ENCODE assay signal across 7 cellular contexts in genomic region chr14:69484444-69485113, GRCh38. TPM values are rescaled to one million over a fixed set of nuclear protein-coding genes. Genes with fewer than 3 reads are reported as not detected.
DNase-seq lines count a peak whose midpoint lies in the region; ATAC-seq, FAIRE-seq and TF ChIP-seq lines count a peak whose summit lies in the region.

Gene PLEKHD1, plus strand, starts transcription at chr14:69484728. Its CDS starts 238 bp downstream, at chr14:69484966.

- H3K4me3 ChIP-seq in HUES6 (ENCODE audit: low read depth, low read length) (peak within 1 kb of the TSS; percentile 56), astrocyte of the cerebellum (ENCODE audit: low read depth, low read length) (peak within 1 kb of the TSS; percentile 26), keratinocyte (ENCODE audit: control insufficient read depth in 2 of 3, extremely low read depth in 1 of 3, insufficient read depth in 2 of 3, low read depth in 1 of 3, low read length in 3 of 3) (peak within 1 kb of the TSS in 1 of 3 experiments; percentile 42)

- H3K4me1 Mint-ChIP-seq in stimulated activated naive CD8-positive, alpha-beta T cell treated with anti-CD3 and anti-CD28 coated beads, Interleukin-15, Interleukin-2, amounts not matched to agents 100 ng/mL and 50 ng/mL, for 24 hours (ENCODE audit: low read depth): peaks cover 3% of the 10 kb centered on the region

- H3K36me3 ChIP-seq in HUES6 (ENCODE audit: control insufficient read depth, insufficient read depth, low read length) (no peaks in the 10 kb centered on the region), keratinocyte (ENCODE audit: control insufficient read depth in 2 of 2, extremely low read depth in 1 of 2, insufficient read depth in 2 of 2, low read length in 2 of 2) (no peaks in the 10 kb centered on the region)

- dilution Hi-C loops in keratinocyte (cut with MboI; ENCODE audit: extremely low pct_ligation_motif_present, low sequenced_read_pairs): no loop called here

- H3K27me3 ChIP-seq in HUES6 (ENCODE audit: control insufficient read depth, insufficient read depth, low read length) (peaks cover 84% of the 10 kb centered on the region), keratinocyte (ENCODE audit: control insufficient read depth, extremely low read depth, insufficient read depth, low read length) (peaks cover 71% of the 10 kb centered on the region)

- DNase-seq in astrocyte of the cerebellum (ENCODE audit: low read depth) (no peak), keratinocyte (ENCODE audit: low read depth, low spot score) (no peak), AG20443 (ENCODE audit: low spot score) (no peak)

- H3K27me3 Mint-ChIP-seq in stimulated activated naive CD8-positive, alpha-beta T cell treated with anti-CD3 and anti-CD28 coated beads, Interleukin-15, Interleukin-2, amounts not matched to agents 100 ng/mL and 50 ng/mL, for 24 hours: peaks cover 46% of the 10 kb centered on the region

- H3K4me3 Mint-ChIP-seq in stimulated activated naive CD8-positive, alpha-beta T cell treated with anti-CD3 and anti-CD28 coated beads, Interleukin-15, Interleukin-2, amounts not matched to agents 100 ng/mL and 50 ng/mL, for 24 hours: peak within 1 kb of the TSS; percentile 55

- H3K27ac Mint-ChIP-seq in stimulated activated naive CD8-positive, alpha-beta T cell treated with anti-CD3 and anti-CD28 coated beads, Interleukin-15, Interleukin-2, amounts not matched to agents 100 ng/mL and 50 ng/mL, for 24 hours: no peak within 1 kb of the TSS

- in situ Hi-C loops in astrocyte of the cerebellum (cut with HindIII; ENCODE audit: low sequenced_read_pairs): no loop called here

- no peak for FAIRE-seq in keratinocyte (lab: Jason Lieb, UNC)

- H3K9me3 ChIP-seq in HUES6 (ENCODE audit: control insufficient read depth, insufficient read depth, low read depth, low read length): no peaks in the 10 kb centered on the region
- H3K9me3 ChIP-seq in keratinocyte (ENCODE audit: control insufficient read depth, low read depth, low read length): no peaks in the 10 kb centered on the region

- H3K4me1 ChIP-seq in HUES6 (ENCODE audit: control insufficient read depth, insufficient read depth, low read length) (peaks cover 6% of the 10 kb centered on the region; the same call in 1 of the 2 replicates), keratinocyte (ENCODE audit: control insufficient read depth, extremely low read depth, insufficient read depth, low read length) (no peaks in the 10 kb centered on the region)

- H3K79me2 ChIP-seq in keratinocyte (ENCODE audit: control insufficient read depth, insufficient read depth, low read length): no peaks in the 10 kb centered on the region

- H3K9ac ChIP-seq in HUES6 (ENCODE audit: low read length): no peak within 1 kb of the TSS
- H3K9ac ChIP-seq in keratinocyte (ENCODE audit: control insufficient read depth, extremely low read depth, insufficient read depth, low read length): no peak within 1 kb of the TSS

- H3K36me3 Mint-ChIP-seq in stimulated activated naive CD8-positive, alpha-beta T cell treated with anti-CD3 and anti-CD28 coated beads, Interleukin-15, Interleukin-2, amounts not matched to agents 100 ng/mL and 50 ng/mL, for 24 hours (ENCODE audit: low read depth): no peaks in the 10 kb centered on the region

- TF ChIP-seq CTCF in astrocyte of the cerebellum (IDR thresholded peaks at IDR 0.05; ENCODE audit: low read depth, low read length, missing control alignments) (no peak), keratinocyte (optimal IDR thresholded peaks at IDR 0.05 in 1 of 3, IDR thresholded peaks at IDR 0.05 in 1 of 3, conservative IDR thresholded peaks at IDR 0.05 in 1 of 3; ENCODE audit: extremely low read depth in 1 of 3, insufficient read depth in 2 of 3, low read length in 3 of 3) (no peak)

- H2AFZ ChIP-seq in keratinocyte (ENCODE audit: control insufficient read depth, low read length): no peak within 1 kb of the TSS

- no peaks in the 10 kb centered on the region for H3K9me1 ChIP-seq in keratinocyte (ENCODE audit: control insufficient read depth, extremely low read depth, insufficient read depth, low read length)

- H3K9me3 Mint-ChIP-seq in stimulated activated naive CD8-positive, alpha-beta T cell treated with anti-CD3 and anti-CD28 coated beads, Interleukin-15, Interleukin-2, amounts not matched to agents 100 ng/mL and 50 ng/mL, for 24 hours: no peaks in the 10 kb centered on the region

- H3K4me2 ChIP-seq in keratinocyte (ENCODE audit: control insufficient read depth, extremely low read depth, insufficient read depth, low read depth, low read length): peak within 1 kb of the TSS; percentile 56

- ATAC-seq in GM18907 (IDR thresholded peaks at IDR 0.05; ENCODE audit: unreplicated experiment): no peak
- ATAC-seq in GM18519 (IDR thresholded peaks at IDR 0.05; ENCODE audit: low FRiP score, unreplicated experiment): no peak

- H3K27ac ChIP-seq in HUES6 (ENCODE audit: low read depth, low read length) (no peak within 1 kb of the TSS), keratinocyte (ENCODE audit: control insufficient read depth, insufficient read depth, low read length) (no peak within 1 kb of the TSS)

- H4K20me1 ChIP-seq in keratinocyte (ENCODE audit: control insufficient read depth, extremely low read depth, insufficient read depth, low read length): peaks cover 2% of the 10 kb centered on the region

RNA-seq across cellular contexts. Expression of gene PLEKHD1, which starts in this region (rescaled TPM):
- 0.01 TPM in 2 of 3 replicates, not detected in the other for polyA plus RNA-seq in keratinocyte
- polyA plus RNA-seq in keratinocyte (2011; ENCODE audit: low read depth): 0.11 TPM
- polyA plus RNA-seq in keratinocyte (2011; cell fraction: cytosol; rRNA removed): not detected in 2 replicates
- 0.04 and 0.08 TPM in 2 replicates for polyA plus RNA-seq in keratinocyte (2011; cell fraction: nucleus; rRNA removed)
- polyA plus RNA-seq in keratinocyte (2012; ENCODE audit: low replicate concordance): 0.11 TPM in 1 of 2 replicates, not detected in the other
- 0.06 TPM in 1 of 3 replicates, not detected in the others for polyA minus RNA-seq in keratinocyte
- not detected for polyA minus RNA-seq in keratinocyte (2011; cell fraction: cytosol; rRNA and poly(A)+ RNA removed)
- polyA minus RNA-seq in keratinocyte (2011; cell fraction: nucleus; rRNA and poly(A)+ RNA removed): 0.21 and 0.23 TPM in 2 replicates
